In genomic region chr19:35352448-35353304, GRCh38 we compare ENCODE assay signal across 8 cellular contexts. TPM values are rescaled to one million over a fixed set of nuclear protein-coding genes. Genes with fewer than 3 reads are reported as not detected.
A peak's percentile ranks its signal among the peaks of the same experiment; 100 is the strongest.
DNase-seq lines count a peak whose midpoint lies in the region; ATAC-seq and TF ChIP-seq lines count a peak whose summit lies in the region.

No MANE protein-coding gene starts in this region.

- no peaks in the 10 kb centered on the region for H4K20me1 ChIP-seq in SU-DHL-6 (ENCODE audit: low read depth, low read length)

- H3K27me3 ChIP-seq in SU-DHL-6 (ENCODE audit: low read length): no peaks in the 10 kb centered on the region
- H3K27me3 ChIP-seq in adipocyte (replicated peaks; ENCODE audit: control insufficient read depth, insufficient read depth, low read length): peaks cover 23% of the 10 kb centered on the region
- peaks cover 0 to 12% (median 0%) of the 10 kb centered on the region in 9 donors for H3K27me3 ChIP-seq in heart left ventricle
- H3K27me3 ChIP-seq in prostate gland (replicated peaks; ENCODE audit: insufficient read depth): no peaks in the 10 kb centered on the region
- no peaks in the 10 kb centered on the region for H3K27me3 ChIP-seq in aorta (ENCODE audit: control insufficient read depth in 1 of 2, insufficient read depth in 2 of 2, low read length in 1 of 2)

- TF ChIP-seq CTCF in GM10266 (IDR thresholded peaks at IDR 0.05; ENCODE audit: control insufficient read depth, insufficient read depth, low read depth, missing control alignments) (peak; percentile 82), SU-DHL-6 (IDR thresholded peaks at IDR 0.05; ENCODE audit: insufficient read depth, low read length, poor library complexity, severe bottlenecking) (peak; percentile 80), heart left ventricle (IDR thresholded peaks at IDR 0.05) (peak; percentile 61 to 83 (median 80)), prostate gland (IDR thresholded peaks at IDR 0.05) (peak in 3 of 4 experiments; percentile 63 to 82 (median 79))

- H3K27ac ChIP-seq in SU-DHL-6 (ENCODE audit: low read depth, low read length): no peak overlapping the region
- no peak overlapping the region for H3K27ac ChIP-seq in heart left ventricle
- no peak overlapping the region for H3K27ac ChIP-seq in prostate gland
- H3K27ac ChIP-seq in aorta (ENCODE audit: low read depth in 1 of 2, low read length in 2 of 2): no peak overlapping the region

- no peak overlapping the region for H3K9ac ChIP-seq in SU-DHL-6 (ENCODE audit: low read length)
- H3K9ac ChIP-seq in adipocyte (ENCODE audit: low read length): peak overlapping the region; percentile 50

- no peak overlapping the region for H3K4me2 ChIP-seq in SU-DHL-6 (ENCODE audit: low read depth, low read length, poor library complexity, severe bottlenecking)

- H3K4me1 ChIP-seq in adipocyte (ENCODE audit: control insufficient read depth, insufficient read depth, low read length): peaks cover 39% of the 10 kb centered on the region
- peaks cover 0 to 16% (median 0%) of the 10 kb centered on the region in 12 donors for H3K4me1 ChIP-seq in heart left ventricle
- no peaks in the 10 kb centered on the region for H3K4me1 ChIP-seq in prostate gland (replicated peaks)
- H3K4me1 ChIP-seq in aorta (ENCODE audit: control insufficient read depth in 1 of 2, insufficient read depth in 2 of 2, low read length in 2 of 2): no peaks in the 10 kb centered on the region

- no peak overlapping the region for H2AFZ ChIP-seq in SU-DHL-6 (ENCODE audit: low read depth, low read length, severe bottlenecking)

- H3K9me2 ChIP-seq in SU-DHL-6 (replicated peaks; ENCODE audit: insufficient read depth, low read length): no peaks in the 10 kb centered on the region

- no peak for TF ChIP-seq POLR2A in heart left ventricle (IDR thresholded peaks at IDR 0.05)
- no peak for TF ChIP-seq POLR2A in prostate gland (IDR thresholded peaks at IDR 0.05)

- no peaks in the 10 kb centered on the region for H3K36me3 ChIP-seq in SU-DHL-6 (ENCODE audit: low read length)
- H3K36me3 ChIP-seq in adipocyte (ENCODE audit: control insufficient read depth, insufficient read depth, low read length, severe bottlenecking): no peaks in the 10 kb centered on the region
- H3K36me3 ChIP-seq in heart left ventricle: no peaks in the 10 kb centered on the region
- H3K36me3 ChIP-seq in prostate gland: no peaks in the 10 kb centered on the region
- no peaks in the 10 kb centered on the region for H3K36me3 ChIP-seq in aorta (ENCODE audit: control insufficient read depth in 1 of 2, insufficient read depth in 2 of 2, low read length in 1 of 2)

- no peaks in the 10 kb centered on the region for H3K79me2 ChIP-seq in SU-DHL-6 (ENCODE audit: insufficient read depth, low read length)

- DNase-seq in GM10266 (ENCODE audit: extremely low spot score): peak; percentile 89
- DNase-seq in NCI-H1092 treated with DMSO at 0.1 percent for 48 hours (lab: John Stamatoyannopoulos, UW): peak; percentile 48
- peak; percentile 86 for DNase-seq in adipocyte (ENCODE audit: low read depth)
- peak; percentile 56 to 73 (median 68) for DNase-seq in heart left ventricle
- peak; percentile 64 for DNase-seq in prostate gland (ENCODE audit: low spot score)
- peak; percentile 67 to 74 for DNase-seq in aorta

- no peaks in the 10 kb centered on the region for H3K9me3 ChIP-seq in SU-DHL-6 (ENCODE audit: insufficient read depth, low read length)
- no peaks in the 10 kb centered on the region for H3K9me3 ChIP-seq in adipocyte (ENCODE audit: control insufficient read depth, low read length)
- no peaks in the 10 kb centered on the region for H3K9me3 ChIP-seq in heart left ventricle
- H3K9me3 ChIP-seq in prostate gland: no peaks in the 10 kb centered on the region
- H3K9me3 ChIP-seq in aorta (ENCODE audit: control insufficient read depth, low read length): no peaks in the 10 kb centered on the region

- peak; percentile 67 to 80 (median 78) for ATAC-seq in heart left ventricle
- peak; percentile 62 for ATAC-seq in aorta (ENCODE audit: low FRiP score)
- ATAC-seq in HG03280 (IDR thresholded peaks at IDR 0.05; ENCODE audit: unreplicated experiment): no peak

- intact Hi-C loops in heart left ventricle (cut with DNase I) (loop anchor here (1.0 to 10.0 kb wide), 11 partner anchors 115 to 362 kb away; partner anchors contain the start of genes KRTDAP (in 2 of the 10) and KMT2B (in 1 of the 10)), prostate gland (cut with DNase I) (loop anchor here (2.0 to 10.0 kb wide), 3 partner anchors 116 to 362 kb away; partner anchors contain the start of gene KMT2B), aorta (cut with DNase I) (no loop called here)

- peaks cover 20% of the 10 kb centered on the region for H3F3A ChIP-seq in SU-DHL-6 (ENCODE audit: insufficient read depth)

- H3K4me3 ChIP-seq in SU-DHL-6 (ENCODE audit: insufficient read depth, low read length, poor library complexity, severe bottlenecking) (no peak overlapping the region), adipocyte (ENCODE audit: low read length) (no peak overlapping the region), heart left ventricle (no peak overlapping the region), prostate gland (no peak overlapping the region), aorta (ENCODE audit: low read length in 2 of 2) (no peak overlapping the region)

- WGBS in heart left ventricle, 4 donors: 25 to 34% (median 29%) methylated on average over 28 to 32 of the region's 32 CpGs
- 38% methylated on average over 32 of the region's 32 CpGs for WGBS in prostate gland
- 30 to 35% methylated on average over 32 of the region's 32 CpGs for WGBS in aorta, 2 donors

RNA-seq across cellular contexts. Expression of gene FFAR1, which starts 5.0 kb away (rescaled TPM):
- total RNA-seq in heart left ventricle: not detected
- polyA plus RNA-seq in heart left ventricle: not detected
- under 1 TPM in 1 of 2 donors, not detected in 1; 0.28 TPM for total RNA-seq in prostate gland
- not detected for total RNA-seq in aorta
- polyA plus RNA-seq in aorta: not detected

RNA-seq across cellular contexts. Expression of gene FFAR3, which starts 5.6 kb away (rescaled TPM):
- total RNA-seq in heart left ventricle: under 1 TPM in 1 of 9 donors, not detected in 8; 0.96 TPM
- polyA plus RNA-seq in heart left ventricle: under 1 TPM; 0.11 to 0.15 TPM
- 1 to 10 TPM in 1 of 2 donors, not detected in 1; 1.6 TPM for total RNA-seq in prostate gland
- total RNA-seq in aorta: under 1 TPM; 0.32 to 0.39 TPM
- not detected for polyA plus RNA-seq in aorta

RNA-seq across cellular contexts. Expression of gene GPR42, which starts 18.2 kb away (rescaled TPM):
- total RNA-seq in heart left ventricle: not detected
- not detected for polyA plus RNA-seq in heart left ventricle
- not detected for total RNA-seq in prostate gland
- not detected for total RNA-seq in aorta
- polyA plus RNA-seq in aorta: not detected

RNA-seq across cellular contexts. Expression of gene CD22, which starts 23.7 kb away (rescaled TPM):
- total RNA-seq in heart left ventricle (1 to 10 TPM in 5 of 9 donors, under 1 TPM in 2, not detected in 2; 0.20 to 3.3 (median 1.2) TPM), prostate gland (10 to 100 TPM in 1 of 2 donors, not detected in 1; 14.0 TPM), aorta (1 to 10 TPM; 2.9 to 3.1 TPM)
- polyA plus RNA-seq in heart left ventricle (under 1 TPM; 0.11 to 0.36 TPM), aorta (under 1 TPM in 1 of 2 donors, not detected in 1; 0.75 TPM)

Comparison
In these comparisons a context has a peak if more than half of its experiments do, and no peak if none do; other contexts are left out.
1. intact Hi-C loops: an anchor here in heart left ventricle (1.0 to 10.0 kb wide) and prostate gland (2.0 to 10.0 kb wide); none called in aorta.